ENCODE assay signal across 19 cellular contexts in the genomic region with DNA sequence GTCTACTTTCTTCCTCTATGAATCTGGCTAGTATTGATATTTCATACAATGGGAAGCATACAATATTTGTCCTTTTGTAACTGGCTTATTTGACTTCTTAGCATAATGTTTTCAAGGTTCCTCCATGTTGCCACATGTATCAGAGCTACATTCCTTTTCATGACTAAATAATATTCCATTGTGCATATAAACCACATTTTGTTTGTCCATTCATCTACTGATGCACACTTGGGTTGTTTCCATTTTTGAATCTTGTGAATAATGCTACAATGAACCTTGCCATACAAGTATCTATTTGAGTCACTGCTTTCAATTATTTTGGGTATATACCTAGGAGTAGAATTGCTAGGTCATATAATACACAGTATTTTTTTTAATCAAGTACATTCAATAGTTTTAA. TPM values are rescaled to one million over a fixed set of nuclear protein-coding genes. Genes with fewer than 3 reads are reported as not detected.
DNase-seq lines count a peak whose midpoint lies in the region; ATAC-seq and TF ChIP-seq lines count a peak whose summit lies in the region.
"Had no signal": no experiment of that assay in that cellular context is flagged by ENCODE, and none has a peak within 500 bp of the region (broad histone marks: within the 10 kb centered on the region; RNA-seq: fewer than 3 reads in every experiment).

No MANE protein-coding gene starts in this region.

- no peak overlapping the region for H3K9ac ChIP-seq in mammary epithelial cell (ENCODE audit: insufficient read depth, low read length)

- TF ChIP-seq CTCF in mammary epithelial cell (conservative IDR thresholded peaks at IDR 0.05 in 1 of 2, IDR thresholded peaks at IDR 0.05 in 1 of 2; ENCODE audit: extremely low read depth in 1 of 2, insufficient read depth in 1 of 2, low read depth in 1 of 2, low read length in 2 of 2) (no peak), breast epithelium (IDR thresholded peaks at IDR 0.05) (no peak), RWPE2 (IDR thresholded peaks at IDR 0.05; ENCODE audit: poor library complexity, severe bottlenecking) (no peak)

- peaks cover 3 to 4% of the 10 kb centered on the region in 2 donors for H3K9me3 Mint-ChIP-seq in activated T-cell treated with anti-CD3 and anti-CD28 coated beads, Interleukin-2, amount 50 U/mL, for 72 hours
- no peaks in the 10 kb centered on the region for H3K9me3 Mint-ChIP-seq in activated CD4-positive, alpha-beta memory T cell treated with anti-CD3 and anti-CD28 coated beads, Interleukin-2, amount 10 ng/mL, durations not matched to agents 7 days and 5 days

- H3K79me2 ChIP-seq in mammary epithelial cell (ENCODE audit: insufficient read depth, low read length) = peaks cover 95% of the 10 kb centered on the region

- ATAC-seq in RWPE2 (ENCODE audit: low read depth) = no peak
- peak; percentile 52 for ATAC-seq in esophagus mucosa
- no peak for ATAC-seq in activated T-cell treated with anti-CD3 and anti-CD28 coated beads, Interleukin-2, amount 50 U/mL, for 72 hours (replicated peaks in 1 of 2)
- ATAC-seq in GM19397 (IDR thresholded peaks at IDR 0.05; ENCODE audit: unreplicated experiment) = no peak

- H3K4me1 ChIP-seq in mammary epithelial cell (ENCODE audit: insufficient read depth, low read length) (peaks cover 32% of the 10 kb centered on the region), breast epithelium (no peaks in the 10 kb centered on the region), RWPE2 (ENCODE audit: insufficient read depth, poor library complexity, severe bottlenecking) (peaks cover 45% of the 10 kb centered on the region)

- H3K27ac ChIP-seq in mammary epithelial cell (ENCODE audit: insufficient read depth, low read depth, low read length) = no peak overlapping the region
- no peak overlapping the region for H3K27ac ChIP-seq in breast epithelium
- H3K27ac ChIP-seq in RWPE2 (ENCODE audit: poor library complexity, severe bottlenecking) = peak overlapping the region; percentile 62
- H3K27ac ChIP-seq: 22Rv1 had no signal

- dilution Hi-C loops in mammary epithelial cell (cut with HindIII; ENCODE audit: low sequenced_read_pairs) = no loop called here

- H3K27me3 ChIP-seq in mammary epithelial cell (ENCODE audit: insufficient read depth, low read length) = no peaks in the 10 kb centered on the region
- H3K27me3 ChIP-seq in breast epithelium = no peaks in the 10 kb centered on the region
- H3K27me3 ChIP-seq in RWPE2 (ENCODE audit: insufficient read depth, poor library complexity, severe bottlenecking) = no peaks in the 10 kb centered on the region

- H3K4me1 Mint-ChIP-seq in activated T-cell treated with anti-CD3 and anti-CD28 coated beads, Interleukin-2, amount 50 U/mL, for 72 hours (ENCODE audit: low read depth) = peaks cover 5% of the 10 kb centered on the region
- H3K4me1 Mint-ChIP-seq in activated CD4-positive, alpha-beta memory T cell treated with anti-CD3 and anti-CD28 coated beads, Interleukin-2, amount 10 ng/mL, durations not matched to agents 7 days and 5 days = no peaks in the 10 kb centered on the region

- DNase-seq in mammary epithelial cell = peak; percentile 51
- DNase-seq in breast epithelium (ENCODE audit: low spot score in 2 of 2) = no peak
- DNase-seq in RWPE2 (ENCODE audit: low spot score) = no peak
- no peak for DNase-seq in activated T-cell treated with anti-CD3 and anti-CD28 coated beads, Interleukin-2, amount 50 U/mL, for 72 hours
- no peak for DNase-seq in kidney tubule cell (ENCODE audit: low spot score)
- DNase-seq in activated CD4-positive, alpha-beta memory T cell treated with anti-CD3 and anti-CD28 coated beads, Interleukin-2, amount 10 ng/mL, durations not matched to agents 7 days and 5 days = no peak
- DNase-seq: ACHN, Calu3, DMS79 treated with DMSO at 0.1 percent for 48 hours, NCI-H1092, NCI-H1436, NCI-H187 treated with DMSO at 0.1 percent for 48 hours, NCI-H524, NCI-H748 treated with DMSO at 0.1 percent for 48 hours, RPMI8226, SHP77 had no signal

- H3K27me3 Mint-ChIP-seq in activated T-cell treated with anti-CD3 and anti-CD28 coated beads, Interleukin-2, amount 50 U/mL, for 72 hours (ENCODE audit: low read depth) = peaks cover 17% of the 10 kb centered on the region
- peaks cover 3% of the 10 kb centered on the region for H3K27me3 Mint-ChIP-seq in activated CD4-positive, alpha-beta memory T cell treated with anti-CD3 and anti-CD28 coated beads, Interleukin-2, amount 10 ng/mL, durations not matched to agents 7 days and 5 days

- TF ChIP-seq POLR2A in breast epithelium (IDR thresholded peaks at IDR 0.05) = no peak

- in situ Hi-C loops in mammary epithelial cell (cut with MboI; ENCODE audit: low sequenced_read_pairs in 2 of 2) = no loop called here

- H3K4me3 ChIP-seq in mammary epithelial cell (replicated peaks in 1 of 3; ENCODE audit: insufficient read depth in 1 of 3, low read depth in 2 of 3, low read length in 3 of 3) (no peak overlapping the region), breast epithelium (no peak overlapping the region), RWPE2 (ENCODE audit: severe bottlenecking) (no peak overlapping the region)

- CTCF ChIA-PET in mammary epithelial cell (lab: Charles Lee; ENCODE audit: low non-redundant PET) = no interaction called here
- CTCF ChIA-PET in activated CD4-positive, alpha-beta memory T cell treated with anti-CD3 and anti-CD28 coated beads, Interleukin-2, amount 10 ng/mL, durations not matched to agents 7 days and 5 days (lab: Charles Lee) = no interaction called here

- no TSS peak for BruUV-seq in mammary epithelial cell (replicated peaks; lab: Mats Ljungman, UMichigan)

- POLR2A ChIA-PET in activated CD4-positive, alpha-beta memory T cell treated with anti-CD3 and anti-CD28 coated beads, Interleukin-2, amount 10 ng/mL, durations not matched to agents 7 days and 5 days (lab: Charles Lee) = no interaction called here

- H3K9me3 ChIP-seq in mammary epithelial cell (replicated peaks; ENCODE audit: insufficient read depth, low read length) = no peaks in the 10 kb centered on the region
- H3K9me3 ChIP-seq in breast epithelium = no peaks in the 10 kb centered on the region
- H3K9me3 ChIP-seq in RWPE2 (ENCODE audit: severe bottlenecking) = no peaks in the 10 kb centered on the region

- H3K4me2 ChIP-seq in mammary epithelial cell (ENCODE audit: insufficient read depth, low read depth, low read length) = no peak overlapping the region

- H2AFZ ChIP-seq in mammary epithelial cell (ENCODE audit: low read depth, low read length) = no peak overlapping the region

- no peak overlapping the region for H3K4me3 Mint-ChIP-seq in activated T-cell treated with anti-CD3 and anti-CD28 coated beads, Interleukin-2, amount 50 U/mL, for 72 hours
- H3K4me3 Mint-ChIP-seq in activated CD4-positive, alpha-beta memory T cell treated with anti-CD3 and anti-CD28 coated beads, Interleukin-2, amount 10 ng/mL, durations not matched to agents 7 days and 5 days = no peak overlapping the region

- no peaks in the 10 kb centered on the region for H3K36me3 ChIP-seq in mammary epithelial cell (ENCODE audit: insufficient read depth, low read length)
- H3K36me3 ChIP-seq in breast epithelium = no peaks in the 10 kb centered on the region
- peaks cover 8% of the 10 kb centered on the region; the same call in 1 of the 2 replicates for H3K36me3 ChIP-seq in RWPE2 (ENCODE audit: low read depth)

- H3K27ac Mint-ChIP-seq in activated T-cell treated with anti-CD3 and anti-CD28 coated beads, Interleukin-2, amount 50 U/mL, for 72 hours = no peak overlapping the region
- no peak overlapping the region for H3K27ac Mint-ChIP-seq in activated CD4-positive, alpha-beta memory T cell treated with anti-CD3 and anti-CD28 coated beads, Interleukin-2, amount 10 ng/mL, durations not matched to agents 7 days and 5 days

- H3K36me3 Mint-ChIP-seq in activated T-cell treated with anti-CD3 and anti-CD28 coated beads, Interleukin-2, amount 50 U/mL, for 72 hours (ENCODE audit: insufficient read depth in 2 of 2) = no peaks in the 10 kb centered on the region
- H3K36me3 Mint-ChIP-seq in activated CD4-positive, alpha-beta memory T cell treated with anti-CD3 and anti-CD28 coated beads, Interleukin-2, amount 10 ng/mL, durations not matched to agents 7 days and 5 days (ENCODE audit: low read depth) = no peaks in the 10 kb centered on the region

- intact Hi-C loops in mammary epithelial cell (cut with micrococcal nuclease) (loop anchor here (1.0 kb wide), 1 partner anchor 26 kb away; no protein-coding TSS in a partner anchor), breast epithelium (cut with DNase I; ENCODE audit: low total_unique reads) (no loop called here)

- no peaks in the 10 kb centered on the region for H4K20me1 ChIP-seq in mammary epithelial cell (ENCODE audit: insufficient read depth, low read length)

RNA-seq across cellular contexts. Expression of a gene that starts 38.0 kb away (rescaled TPM):
- total RNA-seq in mammary epithelial cell = 10 to 100 TPM; 68.1 to 68.7 TPM
- polyA plus RNA-seq in mammary epithelial cell = 44.4 TPM
- 84.2 TPM for polyA minus RNA-seq in mammary epithelial cell
- total RNA-seq in breast epithelium = 10 to 100 TPM; 17.6 to 47.4 (median 26.5) TPM
- 29.1 TPM for total RNA-seq in esophagus mucosa
- 1 to 10 TPM; 2.2 to 5.1 TPM for total RNA-seq in activated T-cell treated with anti-CD3 and anti-CD28 coated beads, Interleukin-2, amount 50 U/mL, for 72 hours
- total RNA-seq in activated CD4-positive, alpha-beta memory T cell treated with anti-CD3 and anti-CD28 coated beads, Interleukin-2, amount 10 ng/mL, durations not matched to agents 7 days and 5 days = 1 to 10 TPM; 1.6 to 1.7 TPM

RNA-seq across cellular contexts. Expression of a gene that starts 38.5 kb away (rescaled TPM):
- 1 to 10 TPM; 3.4 to 4.0 TPM for total RNA-seq in mammary epithelial cell
- 4.4 TPM for polyA plus RNA-seq in mammary epithelial cell
- polyA minus RNA-seq in mammary epithelial cell = 15.0 TPM
- total RNA-seq in breast epithelium = 1 to 10 TPM in 2 of 3 donors, under 1 TPM in 1; 0.80 to 4.2 (median 3.3) TPM
- 2.9 TPM for total RNA-seq in esophagus mucosa
- total RNA-seq in activated T-cell treated with anti-CD3 and anti-CD28 coated beads, Interleukin-2, amount 50 U/mL, for 72 hours = under 1 TPM in 1 of 2 donors, not detected in 1; 0.14 TPM
- under 1 TPM; 0.08 to 0.13 TPM for total RNA-seq in activated CD4-positive, alpha-beta memory T cell treated with anti-CD3 and anti-CD28 coated beads, Interleukin-2, amount 10 ng/mL, durations not matched to agents 7 days and 5 days
